Comparison of ENCODE assay signal across 8 cellular contexts in genomic region chr9:131642496-131643083, GRCh38.
DNase-seq lines count a peak whose midpoint lies in the region; ATAC-seq and TF ChIP-seq lines count a peak whose summit lies in the region.

No MANE protein-coding gene starts in this region.

- TF ChIP-seq EP300 in stomach (IDR thresholded peaks at IDR 0.05), result no peak

- peak overlapping the region; percentile 87 for H3K27ac ChIP-seq in colonic mucosa
- H3K27ac ChIP-seq in stomach, result peak overlapping the region in 4 of 5 donors; percentile 28 to 82 (median 68)
- no peak overlapping the region for H3K27ac ChIP-seq in adrenal gland

- H3K9ac ChIP-seq in colonic mucosa (ENCODE audit: low read depth in 2 of 2, low read length in 2 of 2), result peak overlapping the region in 1 of 2 donors; percentile 82

- intact Hi-C loops in colonic mucosa (cut with DNase I), result loop anchor here (10.0 kb wide), 1 partner anchor 92 kb away; no protein-coding TSS in a partner anchor
- intact Hi-C loops in stomach (cut with DNase I; ENCODE audit: low total_unique reads), result no loop called here
- intact Hi-C loops in adrenal gland (cut with DNase I), result no loop called here

- no peaks in the 10 kb centered on the region for H3K9me3 ChIP-seq in colonic mucosa
- H3K9me3 ChIP-seq in stomach, result no peaks in the 10 kb centered on the region
- no peaks in the 10 kb centered on the region for H3K9me3 ChIP-seq in adrenal gland (replicated peaks in 1 of 3)

- peak; percentile 77 for DNase-seq in activated CD4-positive, alpha-beta T cell treated with anti-CD3 and anti-CD28 coated beads for 48 hours
- DNase-seq in activated CD4-positive, alpha-beta T cell treated with anti-CD3 and anti-CD28 coated beads, Interleukin-2, amount 50 U/mL, for 1 hour, result no peak
- DNase-seq in colonic mucosa, result peak; percentile 55
- no peak for DNase-seq in stomach
- DNase-seq in adrenal gland, result no peak
- no peak for DNase-seq in DMS79 treated with DMSO at 0.1 percent for 48 hours (lab: John Stamatoyannopoulos, UW)

- H3K4me3 ChIP-seq in colonic mucosa, result no peak overlapping the region
- no peak overlapping the region for H3K4me3 ChIP-seq in stomach
- H3K4me3 ChIP-seq in adrenal gland, result no peak overlapping the region

- H3K27me3 ChIP-seq in colonic mucosa (no peaks in the 10 kb centered on the region), stomach (no peaks in the 10 kb centered on the region), adrenal gland (no peaks in the 10 kb centered on the region)

- peak; percentile 45 for ATAC-seq in HG03439 (IDR thresholded peaks at IDR 0.05; ENCODE audit: unreplicated experiment)
- no peak for ATAC-seq in GM21528 (IDR thresholded peaks at IDR 0.05; ENCODE audit: low FRiP score, unreplicated experiment)

- no peak for TF ChIP-seq POLR2A in stomach (IDR thresholded peaks at IDR 0.05)
- no peak for TF ChIP-seq POLR2A in adrenal gland (IDR thresholded peaks at IDR 0.05)

- H3K36me3 ChIP-seq in colonic mucosa (no peaks in the 10 kb centered on the region), stomach (peaks cover 13 to 74% (median 57%) of the 10 kb centered on the region in 4 donors), adrenal gland (replicated peaks in 1 of 2) (peaks cover 0 to 19% of the 10 kb centered on the region in 2 donors)

- H3K4me1 ChIP-seq in colonic mucosa (peaks cover 22% of the 10 kb centered on the region), stomach (peaks cover 0 to 51% (median 17%) of the 10 kb centered on the region in 4 donors), adrenal gland (replicated peaks in 1 of 2) (no peaks in the 10 kb centered on the region)

- WGBS in stomach, 5 donors, result 84 to 90% (median 90%) methylated on average over 13 of the region's 13 CpGs
- 94 to 97% (median 95%) methylated on average over 11 to 13 of the region's 13 CpGs for WGBS in adrenal gland, 4 donors

- no peak for TF ChIP-seq CTCF in colonic mucosa (IDR thresholded peaks at IDR 0.05)
- no peak for TF ChIP-seq CTCF in stomach (IDR thresholded peaks at IDR 0.05)
- no peak for TF ChIP-seq CTCF in adrenal gland (IDR thresholded peaks at IDR 0.05)

Comparison
In these comparisons a context has a peak if more than half of its experiments do, and no peak if none do; other contexts are left out.
1. DNase-seq: peak in activated CD4-positive, alpha-beta T cell treated with anti-CD3 and anti-CD28 coated beads for 48 hours (single experiment) and colonic mucosa (single experiment); none in activated CD4-positive, alpha-beta T cell treated with anti-CD3 and anti-CD28 coated beads, Interleukin-2, amount 50 U/mL, for 1 hour (single experiment), stomach (single experiment), adrenal gland (0 of 7) and DMS79 treated with DMSO at 0.1 percent for 48 hours (single experiment).
2. H3K27ac ChIP-seq: peak in colonic mucosa (single experiment) and stomach (4 of 5); none in adrenal gland (0 of 5).